ENCODE assay signal across 10 cellular contexts in the genomic region with DNA sequence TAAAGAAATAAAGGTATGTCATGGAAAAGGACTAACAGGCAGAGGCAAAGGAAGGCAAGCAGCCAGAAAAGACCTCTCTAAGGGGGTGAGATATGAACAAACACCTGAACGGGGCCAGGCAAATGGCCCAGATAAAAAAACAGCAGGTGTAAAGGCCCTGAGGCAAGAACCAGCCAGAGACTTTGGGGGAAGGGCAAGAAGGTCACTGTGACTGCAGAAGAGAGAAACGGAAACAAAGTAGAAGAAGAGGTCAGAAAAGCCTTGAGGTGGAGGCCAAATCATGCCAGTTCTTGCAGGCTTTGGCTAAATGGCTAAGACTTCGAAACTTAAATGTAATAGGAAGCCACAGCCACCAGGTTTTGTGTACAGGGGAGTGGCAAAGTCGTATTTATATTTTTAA.
"Had no signal": no experiment of that assay in that cellular context is flagged by ENCODE, and none has a peak within 500 bp of the region (broad histone marks: within the 10 kb centered on the region; RNA-seq: fewer than 3 reads in every experiment).

No MANE protein-coding gene starts in this region.

- H3K4me2 ChIP-seq: KMS-11 had no signal

- H3K27ac ChIP-seq: GM23248, HL-60, KMS-11 had no signal

- DNase-seq: GM23248, GOT3, H7, HFFc6, KBM-7 had no signal

- H3K9me3 ChIP-seq: HAP-1 had no signal

- H3K36me3 ChIP-seq: HAP-1 had no signal

- H3K4me1 ChIP-seq: HAP-1 had no signal

- H2AFZ ChIP-seq: GM23248 had no signal

- H3K4me3 ChIP-seq: GM23248, HAP-1 had no signal

- ATAC-seq: HCT116, HepG2 had no signal

- H3K9ac ChIP-seq: GM23248, KMS-11 had no signal
